ENCODE assay signal across 8 cellular contexts in genomic region chr19:9309974-9310446, GRCh38. TPM values are rescaled to one million over a fixed set of nuclear protein-coding genes. Genes with fewer than 3 reads are reported as not detected.
A peak's percentile ranks its signal among the peaks of the same experiment; 100 is the strongest.
DNase-seq lines count a peak whose midpoint lies in the region; ATAC-seq and TF ChIP-seq lines count a peak whose summit lies in the region.

No MANE protein-coding gene starts in this region.

- H3K4me3 ChIP-seq in dorsolateral prefrontal cortex = peak overlapping the region; percentile 61 to 100 (median 94)
- H3K4me3 ChIP-seq in lower leg skin (ENCODE audit: low read depth, poor library complexity, severe bottlenecking) = peak overlapping the region; percentile 73

- peak in 6 of 56 donors; percentile 1 to 9 (median 4) for TF ChIP-seq CTCF in dorsolateral prefrontal cortex (IDR thresholded peaks at IDR 0.05 in 54 of 56, conservative IDR thresholded peaks at IDR 0.05 in 2 of 56; ENCODE audit: low read depth in 1 of 56, partially characterized antibody in 56 of 56)
- TF ChIP-seq CTCF in lower leg skin (IDR thresholded peaks at IDR 0.05) = no peak

- TF ChIP-seq POLR2A in lower leg skin (IDR thresholded peaks at IDR 0.05) = no peak

- DNase-seq in activated naive CD4-positive, alpha-beta T cell treated with anti-CD3 and anti-CD28 coated beads for 36 hours = peak; percentile 91
- no peak for DNase-seq in activated naive CD4-positive, alpha-beta T cell treated with anti-CD3 and anti-CD28 coated beads, Interleukin-2, amount 50 U/mL, for 16 hours
- DNase-seq in NCI-H1105 treated with DMSO at 0.1 percent for 48 hours (lab: John Stamatoyannopoulos, UW) (peak; percentile 97), SKM-1 treated with dmso at 0.1 percent for 144 hours (lab: John Stamatoyannopoulos, UW; ENCODE audit: unreplicated experiment) (peak; percentile 96), dorsolateral prefrontal cortex (peak; percentile 66 to 94 (median 89)), lower leg skin (ENCODE audit: low spot score in 2 of 2) (peak; percentile 85 to 98)
- DNase-seq in stimulated activated effector memory CD8-positive, alpha-beta T cell treated with anti-CD3 and anti-CD28 coated beads, Interleukin-12 subunit alpha, Interleukin-12 subunit beta, amount 100 ng/mL, for 72 hours (ENCODE audit: low spot score in 2 of 2) = no peak

- 8 to 11% methylated on average over 13 of the region's 13 CpGs for WGBS in lower leg skin, 2 donors

- H3K27ac Mint-ChIP-seq in activated naive CD4-positive, alpha-beta T cell treated with anti-CD3 and anti-CD28 coated beads for 36 hours = peak overlapping the region; percentile 97
- H3K27ac Mint-ChIP-seq in stimulated activated effector memory CD8-positive, alpha-beta T cell treated with anti-CD3 and anti-CD28 coated beads, Interleukin-12 subunit alpha, Interleukin-12 subunit beta, amount 100 ng/mL, for 72 hours = peak overlapping the region; percentile 96

- H3K36me3 Mint-ChIP-seq in activated naive CD4-positive, alpha-beta T cell treated with anti-CD3 and anti-CD28 coated beads for 36 hours (ENCODE audit: low read depth) = peaks cover 16% of the 10 kb centered on the region
- H3K36me3 Mint-ChIP-seq in stimulated activated effector memory CD8-positive, alpha-beta T cell treated with anti-CD3 and anti-CD28 coated beads, Interleukin-12 subunit alpha, Interleukin-12 subunit beta, amount 100 ng/mL, for 72 hours = peaks cover 33% of the 10 kb centered on the region

- H3K27me3 ChIP-seq in dorsolateral prefrontal cortex = no peaks in the 10 kb centered on the region

- CTCF ChIA-PET in activated naive CD4-positive, alpha-beta T cell treated with anti-CD3 and anti-CD28 coated beads for 36 hours (lab: Charles Lee) = interaction anchor here (0.6 to 1.3 kb wide), 2 partner anchors 275 to 316 kb away, joined by 3 to 4 read pairs; no protein-coding TSS in a partner anchor

- H3K4me3 Mint-ChIP-seq in activated naive CD4-positive, alpha-beta T cell treated with anti-CD3 and anti-CD28 coated beads for 36 hours = peak overlapping the region; percentile 86
- peak overlapping the region; percentile 78 for H3K4me3 Mint-ChIP-seq in stimulated activated effector memory CD8-positive, alpha-beta T cell treated with anti-CD3 and anti-CD28 coated beads, Interleukin-12 subunit alpha, Interleukin-12 subunit beta, amount 100 ng/mL, for 72 hours

- peaks cover 2% of the 10 kb centered on the region for H3K27me3 Mint-ChIP-seq in activated naive CD4-positive, alpha-beta T cell treated with anti-CD3 and anti-CD28 coated beads for 36 hours (ENCODE audit: low read depth)

- peak overlapping the region; percentile 51 to 98 (median 92) for H3K27ac ChIP-seq in dorsolateral prefrontal cortex

- intact Hi-C loops in activated naive CD4-positive, alpha-beta T cell treated with anti-CD3 and anti-CD28 coated beads for 36 hours (cut with micrococcal nuclease) = loop anchor here (1.0 to 5.0 kb wide), 6 partner anchors 14 to 483 kb away; partner anchors contain the start of genes MBD3L1, ZNF266, ZNF558 and ZNF559
- intact Hi-C loops in dorsolateral prefrontal cortex (cut with DNase I) = loop anchor here (1.0 to 5.0 kb wide), 7 partner anchors 12 to 487 kb away; partner anchors contain the start of genes ZNF317 (in 1 of the 2), ZNF559 (in 1 of the 2) and ZNF561 (in 1 of the 2)
- intact Hi-C loops in lower leg skin (cut with DNase I; ENCODE audit: low total_unique reads) = no loop called here

- ATAC-seq in HG02759 (IDR thresholded peaks at IDR 0.05; ENCODE audit: unreplicated experiment) = peak; percentile 70
- ATAC-seq in stimulated activated effector memory CD8-positive, alpha-beta T cell treated with anti-CD3 and anti-CD28 coated beads, Interleukin-12 subunit alpha, Interleukin-12 subunit beta, amount 100 ng/mL, for 72 hours = peak; percentile 72

- H3K4me1 Mint-ChIP-seq in activated naive CD4-positive, alpha-beta T cell treated with anti-CD3 and anti-CD28 coated beads for 36 hours (ENCODE audit: low read depth) = peaks cover 12% of the 10 kb centered on the region
- H3K4me1 Mint-ChIP-seq in stimulated activated effector memory CD8-positive, alpha-beta T cell treated with anti-CD3 and anti-CD28 coated beads, Interleukin-12 subunit alpha, Interleukin-12 subunit beta, amount 100 ng/mL, for 72 hours = peaks cover 22% of the 10 kb centered on the region

- peaks cover 20% of the 10 kb centered on the region for H3K9me3 Mint-ChIP-seq in activated naive CD4-positive, alpha-beta T cell treated with anti-CD3 and anti-CD28 coated beads for 36 hours
- peaks cover 2% of the 10 kb centered on the region for H3K9me3 Mint-ChIP-seq in stimulated activated effector memory CD8-positive, alpha-beta T cell treated with anti-CD3 and anti-CD28 coated beads, Interleukin-12 subunit alpha, Interleukin-12 subunit beta, amount 100 ng/mL, for 72 hours

RNA-seq across cellular contexts. Expression of gene ZNF699, which starts 0.4 kb away (rescaled TPM):
- total RNA-seq in activated naive CD4-positive, alpha-beta T cell treated with anti-CD3 and anti-CD28 coated beads for 36 hours = 1 to 10 TPM; 4.6 to 6.4 TPM
- total RNA-seq in dorsolateral prefrontal cortex (10 to 100 TPM in 26 of 120 experiments, 1 to 10 TPM in 94; 4.8 to 14.5 (median 8.3) TPM), lower leg skin (10 to 100 TPM; 12.9 to 19.2 (median 16.1) TPM)

RNA-seq across cellular contexts. Expression of gene ZNF559, which starts 14.0 kb away (rescaled TPM):
- total RNA-seq in activated naive CD4-positive, alpha-beta T cell treated with anti-CD3 and anti-CD28 coated beads for 36 hours = 10 to 100 TPM; 10.3 to 11.2 TPM
- 10 to 100 TPM; 14.4 to 49.0 (median 29.6) TPM for total RNA-seq in dorsolateral prefrontal cortex
- total RNA-seq in lower leg skin = 10 to 100 TPM in 2 of 4 donors, 1 to 10 TPM in 2; 3.6 to 12.8 (median 9.2) TPM

RNA-seq across cellular contexts. Expression of gene ZNF177, which starts 52.8 kb away (rescaled TPM):
- total RNA-seq in activated naive CD4-positive, alpha-beta T cell treated with anti-CD3 and anti-CD28 coated beads for 36 hours = under 1 TPM; 0.64 to 0.91 TPM
- total RNA-seq in dorsolateral prefrontal cortex (10 to 100 TPM in 48 of 120 experiments, 1 to 10 TPM in 72; 3.1 to 22.0 (median 9.1) TPM), lower leg skin (1 to 10 TPM in 2 of 4 donors, under 1 TPM in 1, not detected in 1; 0.38 to 1.5 (median 1.1) TPM)

RNA-seq across cellular contexts. Expression of gene OR7E24, which starts 59.3 kb away (rescaled TPM):
- not detected for total RNA-seq in activated naive CD4-positive, alpha-beta T cell treated with anti-CD3 and anti-CD28 coated beads for 36 hours
- total RNA-seq in dorsolateral prefrontal cortex (not detected), lower leg skin (not detected)

Comparison
In these comparisons a context has a peak if more than half of its experiments do, and no peak if none do; other contexts are left out.
1. DNase-seq: peak in activated naive CD4-positive, alpha-beta T cell treated with anti-CD3 and anti-CD28 coated beads for 36 hours (single experiment), NCI-H1105 treated with DMSO at 0.1 percent for 48 hours (single experiment), SKM-1 treated with dmso at 0.1 percent for 144 hours (single experiment), dorsolateral prefrontal cortex (10 of 10) and lower leg skin (2 of 2); none in activated naive CD4-positive, alpha-beta T cell treated with anti-CD3 and anti-CD28 coated beads, Interleukin-2, amount 50 U/mL, for 16 hours (single experiment) and stimulated activated effector memory CD8-positive, alpha-beta T cell treated with anti-CD3 and anti-CD28 coated beads, Interleukin-12 subunit alpha, Interleukin-12 subunit beta, amount 100 ng/mL, for 72 hours (0 of 2).